23 cellular contexts compared by ENCODE assay signal in genomic region chr2:63976125-63976510, GRCh38. TPM values are rescaled to one million over a fixed set of nuclear protein-coding genes. Genes with fewer than 3 reads are reported as not detected.
DNase-seq lines count a peak whose midpoint lies in the region; ATAC-seq, FAIRE-seq and TF ChIP-seq lines count a peak whose summit lies in the region.
"Had no signal": no experiment of that assay in that cellular context is flagged by ENCODE, and none has a peak within 500 bp of the region (broad histone marks: within the 10 kb centered on the region; RNA-seq: fewer than 3 reads in every experiment).

No MANE protein-coding gene starts in this region.

- peak overlapping the region; percentile 33 for H3K27ac Mint-ChIP-seq in T-helper 2 cell treated with Interferon-gamma antibody and Interleukin-4, amounts not matched to agents 5 μg/mL and 100 μg/mL, for 36 hours
- H3K27ac Mint-ChIP-seq: B cell; CD8-positive, alpha-beta T cell had no signal

- H3K9me3 Mint-ChIP-seq in T-helper 2 cell treated with Interferon-gamma antibody and Interleukin-4, amounts not matched to agents 5 μg/mL and 100 μg/mL, for 36 hours = no peaks in the 10 kb centered on the region
- H3K9me3 Mint-ChIP-seq: CD4-positive, CD25-positive, alpha-beta regulatory T cell; CD8-positive, alpha-beta T cell had no signal

- no peak overlapping the region for H3K4me3 Mint-ChIP-seq in T-helper 2 cell treated with Interferon-gamma antibody and Interleukin-4, amounts not matched to agents 5 μg/mL and 100 μg/mL, for 36 hours
- H3K4me3 Mint-ChIP-seq: B cell; CD4-positive, CD25-positive, alpha-beta regulatory T cell; CD8-positive, alpha-beta T cell had no signal

- H3K4me3 ChIP-seq in Karpas-422 (ENCODE audit: low read length) = no peak overlapping the region
- H3K4me3 ChIP-seq: BLaER1 had no signal

- H3K27me3 ChIP-seq in foreskin keratinocyte = no peaks in the 10 kb centered on the region
- H3K27me3 ChIP-seq in Karpas-422 (ENCODE audit: low read length) = no peaks in the 10 kb centered on the region
- H3K27me3 ChIP-seq: BLaER1 had no signal

- no peak for TF ChIP-seq POLR2A in GM12891 (IDR thresholded peaks at IDR 0.05; ENCODE audit: low read depth, low read length)

- no peak overlapping the region for H3K9ac ChIP-seq in Karpas-422 (ENCODE audit: low read length)
- H3K9ac ChIP-seq: BLaER1 had no signal

- no peak for ATAC-seq in foreskin keratinocyte
- ATAC-seq: CD8-positive, alpha-beta T cell had no signal

- H3K4me1 ChIP-seq in foreskin keratinocyte (no peaks in the 10 kb centered on the region), Karpas-422 (ENCODE audit: low read length) (no peaks in the 10 kb centered on the region)
- H3K4me1 ChIP-seq: BLaER1, Caco-2 had no signal

- CTCF ChIA-PET in RWPE1 (lab: Yijun Ruan, JAX) = interaction anchor here (0.6 kb wide), 1 partner anchor 1470 kb away, joined by 8 read pairs; the partner anchor contains the start of gene TMEM17

- no peak overlapping the region for H2AFZ ChIP-seq in Karpas-422 (ENCODE audit: low read length)

- POLR2A ChIA-PET in RWPE1 (lab: Yijun Ruan, JAX; ENCODE audit: low non-redundant PET) = no interaction called here

- H3K36me3 Mint-ChIP-seq in T-helper 2 cell treated with Interferon-gamma antibody and Interleukin-4, amounts not matched to agents 5 μg/mL and 100 μg/mL, for 36 hours (ENCODE audit: low read depth) = peaks cover 50% of the 10 kb centered on the region

- peaks cover 13% of the 10 kb centered on the region for H3K36me3 ChIP-seq in Karpas-422 (ENCODE audit: insufficient read depth, low read length)

- no peaks in the 10 kb centered on the region for H3K27me3 Mint-ChIP-seq in T-helper 2 cell treated with Interferon-gamma antibody and Interleukin-4, amounts not matched to agents 5 μg/mL and 100 μg/mL, for 36 hours (ENCODE audit: low read depth)
- H3K27me3 Mint-ChIP-seq: B cell; CD4-positive, CD25-positive, alpha-beta regulatory T cell had no signal

- H3K9me2 ChIP-seq in Karpas-422 (replicated peaks; ENCODE audit: insufficient read depth, low read length) = no peaks in the 10 kb centered on the region

- no peak for TF ChIP-seq CTCF in RWPE1 (conservative IDR thresholded peaks at IDR 0.05; ENCODE audit: low read depth)
- TF ChIP-seq CTCF in foreskin keratinocyte (conservative IDR thresholded peaks at IDR 0.05) = no peak

- H3K4me1 Mint-ChIP-seq in T-helper 2 cell treated with Interferon-gamma antibody and Interleukin-4, amounts not matched to agents 5 μg/mL and 100 μg/mL, for 36 hours (ENCODE audit: low read depth) = peaks cover 19% of the 10 kb centered on the region
- H3K4me1 Mint-ChIP-seq: B cell had no signal

- H3K9me3 ChIP-seq in Karpas-422 (ENCODE audit: low read length) = no peaks in the 10 kb centered on the region
- H3K9me3 ChIP-seq: BLaER1, Caco-2 had no signal

- H3K27ac ChIP-seq in RWPE1 (peak overlapping the region; percentile 46), foreskin keratinocyte (peak overlapping the region; percentile 44), Karpas-422 (ENCODE audit: low read length) (no peak overlapping the region)
- H3K27ac ChIP-seq: 22Rv1, BLaER1, C4-2B had no signal

- FAIRE-seq in GM12891 (lab: Jason Lieb, UNC) (no peak), HTR-8/SVneo (lab: Jason Lieb, UNC) (no peak)
- FAIRE-seq: A204.1, G401.6, GM18507, H54 had no signal

- no peak overlapping the region for H3K4me2 ChIP-seq in Karpas-422 (ENCODE audit: low read depth, low read length, poor library complexity, severe bottlenecking)
- H3K4me2 ChIP-seq: BLaER1 had no signal

- no peaks in the 10 kb centered on the region for H3K79me2 ChIP-seq in Karpas-422 (ENCODE audit: low read length)

- no peaks in the 10 kb centered on the region for H4K20me1 ChIP-seq in Karpas-422 (ENCODE audit: insufficient read depth, low read depth, low read length)
- H4K20me1 ChIP-seq: BLaER1 had no signal

- DNase-seq in T-helper 2 cell treated with Interferon-gamma antibody and Interleukin-4, amounts not matched to agents 5 μg/mL and 100 μg/mL, for 36 hours (ENCODE audit: low spot score) = no peak
- DNase-seq in T-helper 2 cell (no peak), GM12891 (ENCODE audit: insufficient read length, low spot score) (no peak), RWPE1 (ENCODE audit: low spot score) (no peak), foreskin keratinocyte (no peak), Karpas-422 (no peak), NCI-H2171 (lab: John Stamatoyannopoulos, UW) (no peak), HTR-8/SVneo (ENCODE audit: insufficient read length, low spot score) (no peak)
- DNase-seq: Caco-2; CD4-positive, CD25-positive, alpha-beta regulatory T cell; CD8-positive, alpha-beta T cell; DMS153; DND-41; GOT3; HCEC 1CT had no signal

TF ChIP-seq in GM12891, 5 proteins besides CTCF, POLR2A, EP300 and RAD21:
- no peak for TF ChIP-seq TAF1 (IDR thresholded peaks at IDR 0.05; ENCODE audit: low read depth, low read length)
- peak; percentile 76 for TF ChIP-seq PAX5 (IDR thresholded peaks at IDR 0.05; ENCODE audit: insufficient read depth, low read length, severe bottlenecking)
TF ChIP-seq in GM12891: peak in this region for 1.

RNA-seq across cellular contexts. Expression of gene VPS54, which starts 43.1 kb away (rescaled TPM):
- polyA plus RNA-seq in GM12891 (2012; ENCODE audit: low read depth, missing spikeins) = 6.4 TPM
- 23.0 and 26.3 TPM in 2 replicates for total RNA-seq in foreskin keratinocyte
- polyA plus RNA-seq in foreskin keratinocyte = 10.8 and 15.0 TPM in 2 replicates
- 23.7 and 33.8 TPM in 2 replicates for total RNA-seq in Karpas-422 (2014; rRNA removed; shearing (Covaris generic); ENCODE audit: low replicate concordance)
